ENCODE assay signal across 28 cellular contexts in the genomic region with DNA sequence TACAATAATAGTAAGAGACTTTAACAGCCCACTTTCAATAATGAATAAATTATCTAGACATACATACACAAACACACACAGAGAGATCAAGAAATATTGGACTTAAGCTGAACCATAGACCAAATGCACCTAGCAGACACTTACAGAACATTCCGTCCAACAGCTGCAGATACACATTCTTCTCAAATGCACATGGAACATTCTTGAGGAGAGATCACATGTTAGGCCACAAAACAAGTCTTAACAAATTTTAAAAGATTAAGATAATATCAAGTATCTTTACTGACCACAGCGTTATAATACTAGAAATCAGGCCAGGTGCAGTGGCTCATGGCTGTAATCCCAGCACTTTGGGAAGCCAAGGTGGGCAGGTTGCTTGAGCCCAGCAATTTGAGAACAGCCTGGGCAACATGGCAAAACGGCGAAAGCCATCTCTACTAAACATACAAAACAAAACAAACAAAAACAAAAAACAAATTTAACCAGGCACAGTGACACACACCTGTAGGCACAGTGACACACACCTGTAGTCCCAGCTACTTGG. TPM values are rescaled to one million over a fixed set of nuclear protein-coding genes. Genes with fewer than 3 reads are reported as not detected.
"Had no signal": no experiment of that assay in that cellular context is flagged by ENCODE, and none has a peak within 500 bp of the region (broad histone marks: within the 10 kb centered on the region; RNA-seq: fewer than 3 reads in every experiment).

No MANE protein-coding gene starts in this region.

- H3K4me1 ChIP-seq: esophagus muscularis mucosa, gastroesophageal sphincter, left ventricle myocardium inferior, psoas muscle, right lobe of liver, spleen, tibial artery, upper lobe of left lung, uterus had no signal

- H3K9me3 ChIP-seq: esophagus muscularis mucosa, gastroesophageal sphincter, left ventricle myocardium inferior, psoas muscle, right lobe of liver, spleen, tibial artery, upper lobe of left lung, uterus had no signal

- H3K27me3 ChIP-seq: right lobe of liver, tibial artery, upper lobe of left lung, uterus had no signal

- FAIRE-seq: endometrium, keratinocyte had no signal

- DNase-seq: cortex of kidney; effector memory CD4-positive, alpha-beta T cell; glutamatergic neuron; immature natural killer cell; left ventricle myocardium inferior; mesendoderm; naive thymus-derived CD4-positive, alpha-beta T cell; nephron progenitor cell; psoas muscle; retina; right lobe of liver; spleen; stimulated activated CD4-positive, alpha-beta T cell treated with anti-CD3 and anti-CD28 coated beads, Interleukin-15, amount 100 ng/mL, for 24 hours; stimulated activated CD4-positive, alpha-beta T cell treated with anti-CD3 and anti-CD28 coated beads, Interleukin-1b, Interleukin-23, amount 100 ng/mL, for 48 hours; stimulated activated CD4-positive, alpha-beta T cell treated with anti-CD3 and anti-CD28 coated beads, Interleukin-4, amount 100 ng/mL, for 24 hours; tibial artery; upper lobe of left lung; uterus had no signal

- ATAC-seq: gastroesophageal sphincter; naive thymus-derived CD4-positive, alpha-beta T cell; psoas muscle; right lobe of liver; stimulated activated memory B cell treated with anti-CD40 and anti-IgM and Interleukin-4, amounts not matched to agents 10 μg/mL and 1 μg/mL and 100 μg/mL, for 72 hours had no signal

- H3K27ac ChIP-seq: epithelial cell of prostate, esophagus muscularis mucosa, gastroesophageal sphincter, left ventricle myocardium inferior, psoas muscle, right lobe of liver, spleen, tibial artery, upper lobe of left lung, uterus had no signal

- H3K4me3 ChIP-seq: esophagus muscularis mucosa, gastroesophageal sphincter, left ventricle myocardium inferior, lung, psoas muscle, right lobe of liver, spleen, tibial artery, upper lobe of left lung, uterus had no signal

- H3K36me3 ChIP-seq: esophagus muscularis mucosa, gastroesophageal sphincter, left ventricle myocardium inferior, right lobe of liver, spleen, tibial artery, upper lobe of left lung, uterus had no signal

RNA-seq across cellular contexts. Expression of a gene that starts 7.4 kb away (rescaled TPM):
- total RNA-seq: left ventricle myocardium inferior, omental fat pad, psoas muscle, skeletal muscle tissue had no signal
- polyA plus RNA-seq: psoas muscle had no signal

RNA-seq across cellular contexts. Expression of a gene that starts 30.8 kb away (rescaled TPM):
- total RNA-seq: esophagus muscularis mucosa; fibroblast of villous mesenchyme; gastroesophageal sphincter; left ventricle myocardium inferior; naive thymus-derived CD4-positive, alpha-beta T cell; omental fat pad; psoas muscle; right lobe of liver; skeletal muscle tissue; spleen; upper lobe of left lung; uterus had no signal
- polyA plus RNA-seq: immature natural killer cell; keratinocyte; lung; naive thymus-derived CD4-positive, alpha-beta T cell; psoas muscle had no signal
